In genomic region chr17:16383772-16384171, GRCh38 we compare ENCODE assay signal across 9 cellular contexts. TPM values are rescaled to one million over a fixed set of nuclear protein-coding genes. Genes with fewer than 3 reads are reported as not detected.
A peak's percentile ranks its signal among the peaks of the same experiment; 100 is the strongest.
DNase-seq lines count a peak whose midpoint lies in the region; ATAC-seq and TF ChIP-seq lines count a peak whose summit lies in the region.
"Not testable (repeated sequence)": the region's sequence is repeated elsewhere in the genome, so short reads cannot be mapped to it uniquely, and the experiment has no call there.
"Had no signal": no experiment of that assay in that cellular context is flagged by ENCODE, and none has a peak within 500 bp of the region (broad histone marks: within the 10 kb centered on the region; RNA-seq: fewer than 3 reads in every experiment).

No MANE protein-coding gene starts in this region.

- not testable (repeated sequence) for H3K4me3 ChIP-seq in BLaER1; liver (ENCODE audit: low read depth in 1 of 3, low read length in 3 of 3)

- not testable (repeated sequence) for H3K27me3 ChIP-seq in BLaER1; liver (ENCODE audit: control insufficient read depth in 4 of 4, insufficient read depth in 4 of 4, low read length in 3 of 4)

- H3K9ac ChIP-seq in BLaER1, result not testable (repeated sequence)
- peak overlapping the region in 1 of 2 donors; percentile 81 for H3K9ac ChIP-seq in liver (ENCODE audit: low read depth in 1 of 2, low read length in 2 of 2)

- peak overlapping the region; percentile 88 for H3K4me2 ChIP-seq in BLaER1

- 87% methylated on average over 5 of the region's 5 CpGs for WGBS in liver

- not testable (repeated sequence) for H3K27ac ChIP-seq in BLaER1
- H3K27ac ChIP-seq in liver (ENCODE audit: low read depth in 1 of 2, low read length in 2 of 2), result peak overlapping the region; percentile 96 to 98

- not testable (repeated sequence) for H3K27me3 Mint-ChIP-seq in HFFc6 (ENCODE audit: insufficient read depth); T-helper 17 cell; activated T-helper 2 cell treated with anti-CD3 and anti-CD28 coated beads, Interferon-gamma antibody, Interleukin-2, Interleukin-4, amounts not matched to agents 10 μg/mL and 5 μg/mL and 100 μg/mL, durations not matched to agents 14 hours and 24 hours and 36 hours (ENCODE audit: low read depth); neural crest cell (ENCODE audit: low read depth); stimulated activated naive B cell treated with anti-CD40 and anti-IgM and Interleukin-4, amounts not matched to agents 10 μg/mL and 1 μg/mL and 100 μg/mL, for 72 hours
- peaks cover 15% of the 10 kb centered on the region for H3K27me3 Mint-ChIP-seq in dendritic cell treated with granulocyte-macrophage colony-stimulating factor and Interleukin-4, amounts not matched to agents 40 ng/mL and 50 ng/mL, for 4 days

- H3K4me3 Mint-ChIP-seq in HFFc6, result peak overlapping the region; percentile 97
- H3K4me3 Mint-ChIP-seq in T-helper 17 cell, result not testable (repeated sequence)
- H3K4me3 Mint-ChIP-seq in activated T-helper 2 cell treated with anti-CD3 and anti-CD28 coated beads, Interferon-gamma antibody, Interleukin-2, Interleukin-4, amounts not matched to agents 10 μg/mL and 5 μg/mL and 100 μg/mL, durations not matched to agents 14 hours and 24 hours and 36 hours (ENCODE audit: low read depth), result peak overlapping the region; percentile 96
- peak overlapping the region; percentile 23 for H3K4me3 Mint-ChIP-seq in dendritic cell treated with granulocyte-macrophage colony-stimulating factor and Interleukin-4, amounts not matched to agents 40 ng/mL and 50 ng/mL, for 4 days
- H3K4me3 Mint-ChIP-seq in neural crest cell, result peak overlapping the region; percentile 90
- H3K4me3 Mint-ChIP-seq in stimulated activated naive B cell treated with anti-CD40 and anti-IgM and Interleukin-4, amounts not matched to agents 10 μg/mL and 1 μg/mL and 100 μg/mL, for 72 hours, result peak overlapping the region; percentile 90 to 95

- H3K9me3 ChIP-seq in BLaER1; T-helper 17 cell (ENCODE audit: control insufficient read depth, low read length, poor library complexity, severe bottlenecking); liver (ENCODE audit: control insufficient read depth in 4 of 4, low read length in 3 of 4): not testable (repeated sequence)

- peaks cover 50% of the 10 kb centered on the region for H3K4me1 ChIP-seq in BLaER1
- peaks cover 0 to 22% (median 15%) of the 10 kb centered on the region in 4 donors for H3K4me1 ChIP-seq in liver (ENCODE audit: control insufficient read depth in 4 of 4, insufficient read depth in 4 of 4, low read length in 3 of 4)

- H4K20me1 ChIP-seq in BLaER1, result peaks cover 40% of the 10 kb centered on the region

- H3K4me1 Mint-ChIP-seq in HFFc6 (ENCODE audit: low read depth) (peaks cover 35% of the 10 kb centered on the region), T-helper 17 cell (peaks cover 39% of the 10 kb centered on the region), neural crest cell (peaks cover 55% of the 10 kb centered on the region)
- H3K4me1 Mint-ChIP-seq in activated T-helper 2 cell treated with anti-CD3 and anti-CD28 coated beads, Interferon-gamma antibody, Interleukin-2, Interleukin-4, amounts not matched to agents 10 μg/mL and 5 μg/mL and 100 μg/mL, durations not matched to agents 14 hours and 24 hours and 36 hours (ENCODE audit: low read depth), result peaks cover 35% of the 10 kb centered on the region
- peaks cover 41% of the 10 kb centered on the region for H3K4me1 Mint-ChIP-seq in dendritic cell treated with granulocyte-macrophage colony-stimulating factor and Interleukin-4, amounts not matched to agents 40 ng/mL and 50 ng/mL, for 4 days (ENCODE audit: low read depth)
- peaks cover 40 to 54% of the 10 kb centered on the region in 2 donors for H3K4me1 Mint-ChIP-seq in stimulated activated naive B cell treated with anti-CD40 and anti-IgM and Interleukin-4, amounts not matched to agents 10 μg/mL and 1 μg/mL and 100 μg/mL, for 72 hours

- intact Hi-C loops in activated T-helper 2 cell treated with anti-CD3 and anti-CD28 coated beads, Interferon-gamma antibody, Interleukin-2, Interleukin-4, amounts not matched to agents 10 μg/mL and 5 μg/mL and 100 μg/mL, durations not matched to agents 14 hours and 24 hours and 36 hours (cut with micrococcal nuclease), result loop anchor here (5.0 kb wide), 2 partner anchors 154 to 199 kb away; no protein-coding TSS in a partner anchor
- intact Hi-C loops in dendritic cell treated with granulocyte-macrophage colony-stimulating factor and Interleukin-4, amounts not matched to agents 40 ng/mL and 50 ng/mL, for 4 days (cut with micrococcal nuclease), result loop anchor here (5.0 kb wide), 1 partner anchor 54 kb away; no protein-coding TSS in a partner anchor

- not testable (repeated sequence) for ATAC-seq in T-helper 17 cell; stimulated activated naive B cell treated with anti-CD40 and anti-IgM and Interleukin-4, amounts not matched to agents 10 μg/mL and 1 μg/mL and 100 μg/mL, for 72 hours (replicated peaks)

- not testable (repeated sequence) for H3K27ac Mint-ChIP-seq in HFFc6; dendritic cell treated with granulocyte-macrophage colony-stimulating factor and Interleukin-4, amounts not matched to agents 40 ng/mL and 50 ng/mL, for 4 days; neural crest cell (ENCODE audit: unreplicated experiment)
- H3K27ac Mint-ChIP-seq in T-helper 17 cell, result peak overlapping the region; percentile 100
- H3K27ac Mint-ChIP-seq in activated T-helper 2 cell treated with anti-CD3 and anti-CD28 coated beads, Interferon-gamma antibody, Interleukin-2, Interleukin-4, amounts not matched to agents 10 μg/mL and 5 μg/mL and 100 μg/mL, durations not matched to agents 14 hours and 24 hours and 36 hours, result peak overlapping the region; percentile 8
- peak overlapping the region; percentile 51 for H3K27ac Mint-ChIP-seq in stimulated activated naive B cell treated with anti-CD40 and anti-IgM and Interleukin-4, amounts not matched to agents 10 μg/mL and 1 μg/mL and 100 μg/mL, for 72 hours

- not testable (repeated sequence) for TF ChIP-seq RAD21 in liver (IDR thresholded peaks at IDR 0.05)

- peaks cover 30% of the 10 kb centered on the region for H3K36me3 Mint-ChIP-seq in HFFc6 (ENCODE audit: low read depth)
- H3K36me3 Mint-ChIP-seq in T-helper 17 cell (ENCODE audit: low read depth), result not testable (repeated sequence)
- peaks cover 38% of the 10 kb centered on the region for H3K36me3 Mint-ChIP-seq in activated T-helper 2 cell treated with anti-CD3 and anti-CD28 coated beads, Interferon-gamma antibody, Interleukin-2, Interleukin-4, amounts not matched to agents 10 μg/mL and 5 μg/mL and 100 μg/mL, durations not matched to agents 14 hours and 24 hours and 36 hours (ENCODE audit: low read depth)
- H3K36me3 Mint-ChIP-seq in dendritic cell treated with granulocyte-macrophage colony-stimulating factor and Interleukin-4, amounts not matched to agents 40 ng/mL and 50 ng/mL, for 4 days (ENCODE audit: low read depth), result peaks cover 36% of the 10 kb centered on the region
- H3K36me3 Mint-ChIP-seq in neural crest cell (ENCODE audit: low read depth), result peaks cover 29% of the 10 kb centered on the region
- peaks cover 22 to 40% of the 10 kb centered on the region in 2 donors for H3K36me3 Mint-ChIP-seq in stimulated activated naive B cell treated with anti-CD40 and anti-IgM and Interleukin-4, amounts not matched to agents 10 μg/mL and 1 μg/mL and 100 μg/mL, for 72 hours

- not testable (repeated sequence) for TF ChIP-seq CTCF in HFFc6 (IDR thresholded peaks at IDR 0.05); liver (IDR thresholded peaks at IDR 0.05; ENCODE audit: low read depth, low read length, missing input control); neural crest cell (conservative IDR thresholded peaks at IDR 0.05)

- not testable (repeated sequence) for DNase-seq in HFFc6; T-helper 17 cell; activated T-helper 2 cell treated with anti-CD3 and anti-CD28 coated beads, Interferon-gamma antibody, Interleukin-2, Interleukin-4, amounts not matched to agents 10 μg/mL and 5 μg/mL and 100 μg/mL, durations not matched to agents 14 hours and 24 hours and 36 hours (ENCODE audit: low spot score); neural crest cell (ENCODE audit: low read depth, low spot score); stimulated activated naive B cell treated with anti-CD40 and anti-IgM and Interleukin-4, amounts not matched to agents 10 μg/mL and 1 μg/mL and 100 μg/mL, for 72 hours

- not testable (repeated sequence) for H3K9me3 Mint-ChIP-seq in HFFc6; activated T-helper 2 cell treated with anti-CD3 and anti-CD28 coated beads, Interferon-gamma antibody, Interleukin-2, Interleukin-4, amounts not matched to agents 10 μg/mL and 5 μg/mL and 100 μg/mL, durations not matched to agents 14 hours and 24 hours and 36 hours; dendritic cell treated with granulocyte-macrophage colony-stimulating factor and Interleukin-4, amounts not matched to agents 40 ng/mL and 50 ng/mL, for 4 days; neural crest cell; stimulated activated naive B cell treated with anti-CD40 and anti-IgM and Interleukin-4, amounts not matched to agents 10 μg/mL and 1 μg/mL and 100 μg/mL, for 72 hours

- H3K36me3 ChIP-seq in BLaER1, result peaks cover 29% of the 10 kb centered on the region
- H3K36me3 ChIP-seq in liver (ENCODE audit: control insufficient read depth in 4 of 4, insufficient read depth in 3 of 4, low read depth in 1 of 4, low read length in 3 of 4), result peaks cover 0 to 13% (median 3%) of the 10 kb centered on the region in 4 donors

RNA-seq across cellular contexts. Expression of gene UBB, which starts 2.9 kb away (rescaled TPM):
- 1,000 to 10,000 TPM; 1,553 to 1,785 (median 1,678) TPM for total RNA-seq in HFFc6 (2021; fragmentation: NEBNext Ultra II Directional; extraction: Animal tissue kit (Norgen Biotek cat#: 25700))
- total RNA-seq in T-helper 17 cell (100 to 1,000 TPM; 819 to 876 TPM), liver (1,000 to 10,000 TPM; 1,190 to 3,673 TPM), neural crest cell (2,058 and 2,177 TPM in 2 replicates)
- 1,784 and 1,798 TPM in 2 replicates for total RNA-seq in activated T-helper 2 cell treated with anti-CD3 and anti-CD28 coated beads, Interferon-gamma antibody, Interleukin-2, Interleukin-4, amounts not matched to agents 10 μg/mL and 5 μg/mL and 100 μg/mL, durations not matched to agents 14 hours and 24 hours and 36 hours
- 1,000 to 10,000 TPM; 1,427 to 1,518 TPM for polyA plus RNA-seq in liver

RNA-seq across cellular contexts. Expression of gene CENPV, which starts 30.5 kb away (rescaled TPM):
- total RNA-seq in HFFc6 (2021; fragmentation: NEBNext Ultra II Directional; extraction: Animal tissue kit (Norgen Biotek cat#: 25700)), result 10 to 100 TPM; 12.2 to 22.4 (median 15.2) TPM
- total RNA-seq in T-helper 17 cell (1 to 10 TPM; 6.9 to 9.2 TPM), liver (10 to 100 TPM; 13.1 to 15.2 TPM), neural crest cell (488 and 489 TPM in 2 replicates)
- total RNA-seq in activated T-helper 2 cell treated with anti-CD3 and anti-CD28 coated beads, Interferon-gamma antibody, Interleukin-2, Interleukin-4, amounts not matched to agents 10 μg/mL and 5 μg/mL and 100 μg/mL, durations not matched to agents 14 hours and 24 hours and 36 hours, result 65.8 and 69.9 TPM in 2 replicates
- polyA plus RNA-seq in liver, result 10 to 100 TPM; 21.2 to 24.3 TPM

RNA-seq across cellular contexts. Expression of gene TRPV2, which starts 31.6 kb away (rescaled TPM):
- total RNA-seq in HFFc6 (2021; fragmentation: NEBNext Ultra II Directional; extraction: Animal tissue kit (Norgen Biotek cat#: 25700)), result 10 to 100 TPM in 4 of 6 experiments, 1 to 10 TPM in 2; 2.9 to 19.5 (median 18.1) TPM
- 10 to 100 TPM; 87.1 to 91.1 TPM for total RNA-seq in T-helper 17 cell
- total RNA-seq in activated T-helper 2 cell treated with anti-CD3 and anti-CD28 coated beads, Interferon-gamma antibody, Interleukin-2, Interleukin-4, amounts not matched to agents 10 μg/mL and 5 μg/mL and 100 μg/mL, durations not matched to agents 14 hours and 24 hours and 36 hours, result 44.4 and 46.8 TPM in 2 replicates
- total RNA-seq in liver, result 1 to 10 TPM; 5.6 to 9.3 TPM
- 1 to 10 TPM; 2.9 to 3.5 TPM for polyA plus RNA-seq in liver
- total RNA-seq in neural crest cell, result 0.98 and 1.3 TPM in 2 replicates
- total RNA-seq: HT-29 had no signal
